In the genomic region with DNA sequence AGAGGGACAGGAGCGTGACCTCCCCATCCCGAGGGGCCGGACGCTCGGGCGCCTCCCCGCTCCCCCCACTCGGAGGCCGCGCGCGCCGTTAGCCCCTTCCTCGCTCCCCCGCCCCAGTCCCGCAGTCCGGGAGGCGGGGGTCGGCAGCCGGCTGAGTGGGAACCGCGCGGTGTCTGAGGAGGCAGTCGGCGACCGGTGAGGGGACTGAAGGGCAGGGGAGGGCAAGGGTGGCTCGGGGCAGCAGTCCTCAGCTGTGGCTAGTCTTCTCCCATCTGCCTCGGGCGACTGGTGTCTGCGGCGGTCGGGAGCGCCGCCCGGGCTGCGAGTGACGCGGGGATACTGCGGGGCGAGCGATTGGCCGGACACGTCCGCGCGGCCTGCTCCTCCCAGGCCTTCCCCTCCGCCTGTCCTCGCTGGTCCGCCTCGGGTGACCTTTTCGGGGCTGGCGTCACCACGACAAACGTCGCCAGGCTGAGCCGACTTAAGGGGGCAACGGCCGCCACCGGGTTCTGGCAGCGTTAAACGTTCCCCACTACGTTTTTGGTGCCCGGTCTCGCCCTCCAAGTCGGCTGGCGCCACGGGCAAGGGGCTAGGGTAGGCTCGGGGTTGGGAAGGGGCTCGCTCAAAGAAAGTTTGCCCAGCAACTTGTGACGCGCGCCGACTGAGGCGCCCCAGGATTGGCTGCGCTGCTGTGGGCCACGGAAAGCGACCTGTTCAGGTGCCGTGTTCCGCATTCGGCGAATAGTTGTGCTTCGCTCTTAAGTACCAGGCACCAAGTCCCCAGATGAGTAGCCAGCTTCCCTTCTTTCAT, we compare ENCODE assay signal across 8 cellular contexts. TPM values are rescaled to one million over a fixed set of nuclear protein-coding genes. Genes with fewer than 3 reads are reported as not detected.
A peak's percentile ranks its signal among the peaks of the same experiment; 100 is the strongest.
DNase-seq lines count a peak whose midpoint lies in the region; ATAC-seq lines count a peak whose summit lies in the region.

No MANE protein-coding gene starts in this region.

- intact Hi-C loops in CD4-positive, alpha-beta memory T cell (cut with micrococcal nuclease): loop anchor here (1.0 kb wide), 4 partner anchors 12 to 68 kb away; a partner anchor contains a TSS

- H3K4me1 ChIP-seq in CD4-positive, alpha-beta memory T cell (ENCODE audit: insufficient read depth, low read length): peaks cover 36% of the 10 kb centered on the region

- H3K27me3 Mint-ChIP-seq in CD4-positive, alpha-beta memory T cell: peaks cover 1% of the 10 kb centered on the region in 2 donors
- H3K27me3 Mint-ChIP-seq in memory B cell: no peaks in the 10 kb centered on the region

- peaks cover 0 to 8% of the 10 kb centered on the region in 2 donors for H3K36me3 Mint-ChIP-seq in CD4-positive, alpha-beta memory T cell
- H3K36me3 Mint-ChIP-seq in memory B cell: peaks cover 3% of the 10 kb centered on the region

- POLR2A ChIA-PET in CD4-positive, alpha-beta memory T cell (lab: Charles Lee; ENCODE audit: partially characterized antibody): interaction anchor here (1.0 to 7.0 kb wide), 9 partner anchors 8 to 68 kb away, joined by 3 to 210 read pairs (median 5); a partner anchor contains a TSS

- H3K27me3 ChIP-seq in CD4-positive, alpha-beta memory T cell (ENCODE audit: insufficient read depth, low read length): no peaks in the 10 kb centered on the region

- ATAC-seq in GM19397 (IDR thresholded peaks at IDR 0.05; ENCODE audit: unreplicated experiment) (peak; percentile 64), HG03558 (IDR thresholded peaks at IDR 0.05; ENCODE audit: extremely low read depth, unreplicated experiment) (peak; percentile 47), memory B cell (ENCODE audit: low read depth) (peak; percentile 69)

- H3K4me1 Mint-ChIP-seq in CD4-positive, alpha-beta memory T cell: peaks cover 13 to 36% (median 24%) of the 10 kb centered on the region in 4 donors
- peaks cover 19% of the 10 kb centered on the region for H3K4me1 Mint-ChIP-seq in memory B cell

- H3K4me3 ChIP-seq in CD4-positive, alpha-beta memory T cell (ENCODE audit: low read length in 2 of 2): peak overlapping the region; percentile 64 to 87

- H3K36me3 ChIP-seq in CD4-positive, alpha-beta memory T cell (ENCODE audit: insufficient read depth, low read length): no peaks in the 10 kb centered on the region

- peak; percentile 85 to 90 (median 87) for DNase-seq in CD4-positive, alpha-beta memory T cell
- DNase-seq in NCI-H774 (lab: John Stamatoyannopoulos, UW) (peak; percentile 91), memory B cell (ENCODE audit: low spot score in 2 of 2) (peak; percentile 89 to 93)
- DNase-seq in activated CD8-positive, alpha-beta memory T cell treated with anti-CD3 and anti-CD28 coated beads for 1 hour (ENCODE audit: extremely low read depth in 1 of 2, low read depth in 1 of 2): peak; percentile 62 to 73
- DNase-seq in effector CD8-positive, alpha-beta T cell (lab: John Stamatoyannopoulos, UW): peak; percentile 83
- DNase-seq in stimulated activated CD8-positive, alpha-beta memory T cell treated with anti-CD3 and anti-CD28 coated beads, Interleukin-12 subunit alpha, Interleukin-12 subunit beta, amount 100 ng/mL, for 24 hours (ENCODE audit: extremely low read depth): peak; percentile 59

- peak overlapping the region; percentile 97 for H3K27ac ChIP-seq in CD4-positive, alpha-beta memory T cell (ENCODE audit: low read depth, low read length)

- CTCF ChIA-PET in CD4-positive, alpha-beta memory T cell (lab: Charles Lee; ENCODE audit: partially characterized antibody): interaction anchor here (1.0 to 4.9 kb wide), 3 partner anchors 12 to 23 kb away, joined by 3 to 58 read pairs (median 54); a partner anchor contains a TSS

- H3K4me3 Mint-ChIP-seq in CD4-positive, alpha-beta memory T cell: peak overlapping the region in 2 of 8 donors; percentile 95 to 99
- H3K4me3 Mint-ChIP-seq in memory B cell: no peak overlapping the region

- H3K9me3 Mint-ChIP-seq in CD4-positive, alpha-beta memory T cell: no peaks in the 10 kb centered on the region
- H3K9me3 Mint-ChIP-seq in memory B cell: no peaks in the 10 kb centered on the region

- H3K9me3 ChIP-seq in CD4-positive, alpha-beta memory T cell (ENCODE audit: control insufficient read depth in 1 of 2, low read length in 2 of 2): no peaks in the 10 kb centered on the region

- H3K27ac Mint-ChIP-seq in CD4-positive, alpha-beta memory T cell: peak overlapping the region in 6 of 7 donors; percentile 96 to 99 (median 99)
- H3K27ac Mint-ChIP-seq in memory B cell: no peak overlapping the region

RNA-seq across cellular contexts. Expression of a gene that starts 0.5 kb away (rescaled TPM):
- total RNA-seq in CD4-positive, alpha-beta memory T cell: 10 to 100 TPM; 39.7 to 42.8 TPM
- polyA plus RNA-seq in CD4-positive, alpha-beta memory T cell: 10 to 100 TPM; 12.4 to 29.2 TPM

RNA-seq across cellular contexts. Expression of a gene that starts 12.8 kb away (rescaled TPM):
- 10 to 100 TPM; 40.9 to 43.4 TPM for total RNA-seq in CD4-positive, alpha-beta memory T cell
- 1 to 10 TPM in 1 of 2 donors, under 1 TPM in 1; 0.77 to 4.4 TPM for polyA plus RNA-seq in CD4-positive, alpha-beta memory T cell

RNA-seq across cellular contexts. Expression of a gene that starts 20.3 kb away (rescaled TPM):
- total RNA-seq in CD4-positive, alpha-beta memory T cell: 10 to 100 TPM; 70.8 to 74.8 TPM
- 10 to 100 TPM; 10.9 to 13.0 TPM for polyA plus RNA-seq in CD4-positive, alpha-beta memory T cell

Comparison
In these comparisons a context has a peak if more than half of its experiments do, and no peak if none do; other contexts are left out.
1. Peak in every context shown above with its lines: DNase-seq, ATAC-seq, H3K4me3 ChIP-seq and H3K27ac ChIP-seq.